Comparison of ENCODE assay signal across 30 cellular contexts in genomic region chr2:72965016-72965415, GRCh38. TPM values are rescaled to one million over a fixed set of nuclear protein-coding genes. Genes with fewer than 3 reads are reported as not detected.
"Had no signal": no experiment of that assay in that cellular context is flagged by ENCODE, and none has a peak within 500 bp of the region (broad histone marks: within the 10 kb centered on the region; RNA-seq: fewer than 3 reads in every experiment).

No MANE protein-coding gene starts in this region.

- H3K27ac ChIP-seq: ascending aorta, cardiac muscle cell had no signal

- H3K4me1 ChIP-seq: ascending aorta had no signal

- FAIRE-seq: TTC549 had no signal

- ATAC-seq: activated CD8-positive, alpha-beta T cell treated with anti-CD3 and anti-CD28 coated beads for 36 hours; activated T-cell treated with anti-CD3 and anti-CD28 coated beads, Interleukin-2, amount 50 U/mL, for 72 hours; activated T-helper 17 cell treated with anti-CD3 and anti-CD28 coated beads, Interleukin-2, amount 50 U/mL, for 72 hours; Panc1; SK-N-SH treated with all-trans-retinoic acid at 6 μM for 48 hours; T-cell had no signal

- H3K9me3 ChIP-seq: ascending aorta had no signal

- H3K36me3 ChIP-seq: ascending aorta, cardiac muscle cell had no signal

- H3K27me3 ChIP-seq: ascending aorta had no signal

- H3K4me3 ChIP-seq: ascending aorta, cardiac muscle cell had no signal

- DNase-seq: activated CD4-positive, alpha-beta T cell treated with anti-CD3 and anti-CD28 coated beads, Interleukin-2, amount 10 ng/mL, durations not matched to agents 24 days and 14 days; activated CD4-positive, alpha-beta T cell treated with anti-CD3 and anti-CD28 coated beads, Interleukin-2, amount 50 U/mL, for 4 hours; activated CD8-positive, alpha-beta T cell treated with anti-CD3 and anti-CD28 coated beads for 36 hours; activated gamma-delta T cell; activated naive CD4-positive, alpha-beta T cell treated with Interleukin-2 at 50 U/mL for 16 hours; activated naive CD8-positive, alpha-beta T cell treated with anti-CD3 and anti-CD28 coated beads, Interleukin-2, amount 10 ng/mL, durations not matched to agents 7 days and 5 days; activated T-cell treated with anti-CD3 and anti-CD28 coated beads, Interleukin-2, amount 50 U/mL, for 1 hour; activated T-cell treated with anti-CD3 and anti-CD28 coated beads, Interleukin-2, amount 50 U/mL, for 72 hours; amygdala; Karpas-422; KBM-7; NCI-H1105 treated with DMSO at 0.1 percent for 48 hours; NCI-H1436; NCI-H1694; NCI-H1930; NCI-H2081 treated with DMSO at 0.1 percent for 48 hours; NCI-H226; NCI-H446 treated with DMSO at 0.1 percent for 48 hours; NCI-H524; SIG-M5; T-cell had no signal

RNA-seq across cellular contexts. Expression of gene EMX1, which starts 47.7 kb away (rescaled TPM):
- total RNA-seq: activated CD4-positive, alpha-beta T cell treated with anti-CD3 and anti-CD28 coated beads, Interleukin-2, amount 10 ng/mL, durations not matched to agents 24 days and 14 days; activated CD8-positive, alpha-beta T cell treated with anti-CD3 and anti-CD28 coated beads for 36 hours; activated naive CD8-positive, alpha-beta T cell treated with anti-CD3 and anti-CD28 coated beads, Interleukin-2, amount 10 ng/mL, durations not matched to agents 7 days and 5 days; activated T-helper 17 cell treated with anti-CD3 and anti-CD28 coated beads, Interleukin-2, amount 50 U/mL, for 72 hours; ascending aorta; MCF 10A; RPMI7951; SK-MEL-5; T-cell had no signal
- polyA plus RNA-seq: cardiac muscle cell had no signal
